Comparison of ENCODE assay signal across 16 cellular contexts in genomic region chr4:139786494-139787354, GRCh38.
DNase-seq lines count a peak whose midpoint lies in the region; ATAC-seq, FAIRE-seq and TF ChIP-seq lines count a peak whose summit lies in the region.
"Had no signal": no experiment of that assay in that cellular context is flagged by ENCODE, and none has a peak within 500 bp of the region (broad histone marks: within the 10 kb centered on the region; RNA-seq: fewer than 3 reads in every experiment).

No MANE protein-coding gene starts in this region.

- H3K4me3 Mint-ChIP-seq in activated naive CD8-positive, alpha-beta T cell treated with anti-CD3 and anti-CD28 coated beads, Interleukin-2, amount 50 U/mL, for 24 hours = no peak overlapping the region
- H3K4me3 Mint-ChIP-seq in activated naive CD8-positive, alpha-beta T cell treated with anti-CD3 and anti-CD28 coated beads for 36 hours = no peak overlapping the region
- peak overlapping the region in 2 of 5 experiments; percentile 36 to 42 for H3K4me3 Mint-ChIP-seq in brain
- H3K4me3 Mint-ChIP-seq: activated CD4-positive, alpha-beta memory T cell treated with anti-CD3 and anti-CD28 coated beads, Interleukin-2, amount 10 ng/mL, durations not matched to agents 7 days and 5 days; activated T-cell treated with anti-CD3 and anti-CD28 coated beads, Interleukin-2, amount 50 U/mL, for 72 hours; CD8-positive, alpha-beta memory T cell had no signal

- no peaks in the 10 kb centered on the region for H3K9me3 ChIP-seq in mesenchymal stem cell (ENCODE audit: control insufficient read depth, low read length)
- H3K9me3 ChIP-seq: ovary had no signal

- H3K36me3 Mint-ChIP-seq in activated naive CD8-positive, alpha-beta T cell treated with anti-CD3 and anti-CD28 coated beads, Interleukin-2, amount 50 U/mL, for 24 hours (ENCODE audit: low read depth) = no peaks in the 10 kb centered on the region
- H3K36me3 Mint-ChIP-seq in activated naive CD8-positive, alpha-beta T cell treated with anti-CD3 and anti-CD28 coated beads for 36 hours = no peaks in the 10 kb centered on the region
- H3K36me3 Mint-ChIP-seq in brain = no peaks in the 10 kb centered on the region

- H3K14ac ChIP-seq in mesenchymal stem cell (ENCODE audit: low read length in 2 of 2) = no peak overlapping the region

- H3K4me1 ChIP-seq in mesenchymal stem cell (ENCODE audit: control insufficient read depth, insufficient read depth, low read depth, low read length) = peaks cover 5% of the 10 kb centered on the region

- H3K9ac ChIP-seq in mesenchymal stem cell (ENCODE audit: low read length) = no peak overlapping the region

- no peak overlapping the region for H2AFZ ChIP-seq in mesenchymal stem cell (ENCODE audit: low read depth, low read length)

- no peak overlapping the region for H2BK120ac ChIP-seq in mesenchymal stem cell (ENCODE audit: low read depth, low read length)

- no peak for FAIRE-seq in frontal cortex (lab: Jason Lieb, UNC)

- H2BK15ac ChIP-seq in mesenchymal stem cell (ENCODE audit: low read depth, poor library complexity, severe bottlenecking) = no peak overlapping the region

- H3K27me3 ChIP-seq in mesenchymal stem cell (ENCODE audit: control insufficient read depth in 1 of 2, insufficient read depth in 1 of 2, low read length in 2 of 2) = no peaks in the 10 kb centered on the region
- H3K27me3 ChIP-seq: ovary had no signal

- no peak overlapping the region for H2BK12ac ChIP-seq in mesenchymal stem cell (ENCODE audit: low read length in 2 of 2)

- whole genome bisulfite sequencing in mesenchymal stem cell = 80% methylated on average over 11 of the region's 12 CpGs

- no peak overlapping the region for H3K27ac Mint-ChIP-seq in activated naive CD8-positive, alpha-beta T cell treated with anti-CD3 and anti-CD28 coated beads, Interleukin-2, amount 50 U/mL, for 24 hours
- no peak overlapping the region for H3K27ac Mint-ChIP-seq in activated naive CD8-positive, alpha-beta T cell treated with anti-CD3 and anti-CD28 coated beads for 36 hours
- peak overlapping the region in 4 of 5 experiments; percentile 35 to 91 (median 72) for H3K27ac Mint-ChIP-seq in brain
- H3K27ac Mint-ChIP-seq: activated CD4-positive, alpha-beta memory T cell treated with anti-CD3 and anti-CD28 coated beads, Interleukin-2, amount 10 ng/mL, durations not matched to agents 7 days and 5 days; activated T-cell treated with anti-CD3 and anti-CD28 coated beads, Interleukin-2, amount 50 U/mL, for 72 hours; CD8-positive, alpha-beta memory T cell had no signal

- H3K36me3 ChIP-seq in mesenchymal stem cell (ENCODE audit: control insufficient read depth in 1 of 2, insufficient read depth in 2 of 2, low read depth in 1 of 2, low read length in 2 of 2) = no peaks in the 10 kb centered on the region
- H3K36me3 ChIP-seq: ovary had no signal

- no peaks in the 10 kb centered on the region for H3K79me1 ChIP-seq in mesenchymal stem cell (replicated peaks; ENCODE audit: low read length, poor library complexity, severe bottlenecking)

- no peak overlapping the region for H4K91ac ChIP-seq in mesenchymal stem cell (ENCODE audit: low read length)

- no peak overlapping the region for H3K4me3 ChIP-seq in mesenchymal stem cell (ENCODE audit: insufficient read depth in 1 of 2, low read depth in 1 of 2, low read length in 2 of 2)
- H3K4me3 ChIP-seq: ovary had no signal

- no peak for TF ChIP-seq CTCF in brain (conservative IDR thresholded peaks at IDR 0.05)

- H3K9me3 Mint-ChIP-seq in activated naive CD8-positive, alpha-beta T cell treated with anti-CD3 and anti-CD28 coated beads, Interleukin-2, amount 50 U/mL, for 24 hours = no peaks in the 10 kb centered on the region
- no peaks in the 10 kb centered on the region for H3K9me3 Mint-ChIP-seq in activated naive CD8-positive, alpha-beta T cell treated with anti-CD3 and anti-CD28 coated beads for 36 hours
- H3K9me3 Mint-ChIP-seq in brain = no peaks in the 10 kb centered on the region
- H3K9me3 Mint-ChIP-seq: activated CD4-positive, alpha-beta memory T cell treated with anti-CD3 and anti-CD28 coated beads, Interleukin-2, amount 10 ng/mL, durations not matched to agents 7 days and 5 days; activated T-cell treated with anti-CD3 and anti-CD28 coated beads, Interleukin-2, amount 50 U/mL, for 72 hours had no signal

- no peak overlapping the region for H3K23ac ChIP-seq in mesenchymal stem cell (ENCODE audit: low read length in 2 of 2)

- ATAC-seq in activated naive CD8-positive, alpha-beta T cell treated with anti-CD3 and anti-CD28 coated beads, Interleukin-2, amount 50 U/mL, for 24 hours = peak; percentile 49
- ATAC-seq in GM18519 (IDR thresholded peaks at IDR 0.05; ENCODE audit: low FRiP score, unreplicated experiment) = no peak
- ATAC-seq: activated T-cell treated with anti-CD3 and anti-CD28 coated beads, Interleukin-2, amount 50 U/mL, for 72 hours had no signal

- H3K18ac ChIP-seq in mesenchymal stem cell (ENCODE audit: low read depth in 1 of 2, low read length in 2 of 2) = no peak overlapping the region

- no peak for DNase-seq in activated naive CD8-positive, alpha-beta T cell treated with anti-CD3 and anti-CD28 coated beads, Interleukin-2, amount 50 U/mL, for 24 hours
- DNase-seq in activated naive CD8-positive, alpha-beta T cell treated with anti-CD3 and anti-CD28 coated beads for 36 hours = no peak
- no peak for DNase-seq in mesenchymal stem cell
- no peak for DNase-seq in NK-92 treated with Interleukin-12 subunit alpha and Interleukin-12 subunit beta, amount 100 ng/mL, for 24 hours (lab: John Stamatoyannopoulos, UW)
- no peak for DNase-seq in frontal cortex (ENCODE audit: low spot score in 2 of 2)
- DNase-seq in AG08395 (ENCODE audit: low spot score) = no peak
- DNase-seq: activated CD4-positive, alpha-beta memory T cell treated with anti-CD3 and anti-CD28 coated beads, Interleukin-2, amount 10 ng/mL, durations not matched to agents 7 days and 5 days; activated T-cell treated with anti-CD3 and anti-CD28 coated beads, Interleukin-2, amount 50 U/mL, for 72 hours; CD8-positive, alpha-beta memory T cell; NCI-H1048; NCI-H446; ovary; stimulated activated naive CD4-positive, alpha-beta T cell had no signal

- no peak overlapping the region for H2BK5ac ChIP-seq in mesenchymal stem cell (ENCODE audit: low read depth, low read length, poor library complexity, severe bottlenecking)

- H3K27me3 Mint-ChIP-seq in activated naive CD8-positive, alpha-beta T cell treated with anti-CD3 and anti-CD28 coated beads, Interleukin-2, amount 50 U/mL, for 24 hours = no peaks in the 10 kb centered on the region
- no peaks in the 10 kb centered on the region for H3K27me3 Mint-ChIP-seq in activated naive CD8-positive, alpha-beta T cell treated with anti-CD3 and anti-CD28 coated beads for 36 hours
- no peaks in the 10 kb centered on the region for H3K27me3 Mint-ChIP-seq in brain

- H3K27ac ChIP-seq in mesenchymal stem cell (ENCODE audit: low read length, poor library complexity, severe bottlenecking) = peak overlapping the region; percentile 39
- H3K27ac ChIP-seq: epithelial cell of prostate, ovary had no signal

- H3K4me1 Mint-ChIP-seq in activated naive CD8-positive, alpha-beta T cell treated with anti-CD3 and anti-CD28 coated beads, Interleukin-2, amount 50 U/mL, for 24 hours = peaks cover 3% of the 10 kb centered on the region
- peaks cover 3% of the 10 kb centered on the region for H3K4me1 Mint-ChIP-seq in activated naive CD8-positive, alpha-beta T cell treated with anti-CD3 and anti-CD28 coated beads for 36 hours
- peaks cover 69% of the 10 kb centered on the region for H3K4me1 Mint-ChIP-seq in brain
- H3K4me1 Mint-ChIP-seq: CD8-positive, alpha-beta memory T cell had no signal

- no peak overlapping the region for H2AK5ac ChIP-seq in mesenchymal stem cell (ENCODE audit: low read length, severe bottlenecking)

- H3K4me2 ChIP-seq in mesenchymal stem cell (ENCODE audit: low read length, poor library complexity, severe bottlenecking) = peak overlapping the region; percentile 62

- H3K4ac ChIP-seq in mesenchymal stem cell (ENCODE audit: low read depth in 1 of 2, low read length in 2 of 2) = no peak overlapping the region

- H4K8ac ChIP-seq in mesenchymal stem cell (ENCODE audit: low read length) = no peak overlapping the region

Comparison
In these comparisons a context has a peak if more than half of its experiments do, and no peak if none do; other contexts are left out.
1. H3K27ac Mint-ChIP-seq: peak in brain (4 of 5); none in activated naive CD8-positive, alpha-beta T cell treated with anti-CD3 and anti-CD28 coated beads, Interleukin-2, amount 50 U/mL, for 24 hours (single experiment) and activated naive CD8-positive, alpha-beta T cell treated with anti-CD3 and anti-CD28 coated beads for 36 hours (single experiment).